ENCODE assay signal across 28 cellular contexts in the genomic region with DNA sequence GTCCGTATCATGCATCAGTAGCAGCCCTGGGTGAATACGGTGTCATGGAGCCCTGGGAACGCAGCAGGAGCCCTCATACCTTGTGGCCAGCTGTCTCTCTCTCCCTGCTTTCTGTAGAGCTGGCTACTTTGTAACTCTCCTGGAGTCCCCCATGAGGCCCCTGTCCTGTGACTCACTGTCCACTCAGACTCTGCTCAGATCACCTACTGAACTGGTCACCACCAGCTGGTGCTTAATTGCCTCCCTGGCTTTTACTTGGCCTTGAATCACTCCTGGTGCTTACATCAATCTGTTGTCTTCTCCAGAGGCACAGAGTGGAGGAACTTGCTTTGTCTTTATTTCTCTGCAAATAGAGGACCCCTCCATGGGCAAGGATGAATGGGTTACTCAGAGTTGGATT.
DNase-seq lines count a peak whose midpoint lies in the region; ATAC-seq, FAIRE-seq and TF ChIP-seq lines count a peak whose summit lies in the region.
"Had no signal": no experiment of that assay in that cellular context is flagged by ENCODE, and none has a peak within 500 bp of the region (broad histone marks: within the 10 kb centered on the region; RNA-seq: fewer than 3 reads in every experiment).

No MANE protein-coding gene starts in this region.

- TF ChIP-seq CTCF in astrocyte (IDR thresholded peaks at IDR 0.05; ENCODE audit: insufficient read depth, low read depth, low read length) (no peak), ascending aorta (IDR thresholded peaks at IDR 0.05) (no peak)

- no peak overlapping the region for H3K27ac ChIP-seq in astrocyte (ENCODE audit: low read depth, low read length)
- no peak overlapping the region for H3K27ac ChIP-seq in ascending aorta
- H3K27ac ChIP-seq: 22Rv1, body of pancreas, gastroesophageal sphincter, lower lobe of right lung, spleen, thyroid gland had no signal

- H3K36me3 Mint-ChIP-seq in astrocyte (ENCODE audit: low read depth, unreplicated experiment) (no peaks in the 10 kb centered on the region), T-cell (no peaks in the 10 kb centered on the region)
- H3K36me3 Mint-ChIP-seq: activated naive CD8-positive, alpha-beta T cell had no signal

- ATAC-seq in T-cell (replicated peaks in 1 of 4), result no peak
- ATAC-seq: activated T-helper 17 cell treated with anti-CD3 and anti-CD28 coated beads, Interleukin-2, amount 50 U/mL, for 72 hours; body of pancreas; gastroesophageal sphincter; HCT116; lower lobe of right lung; T-helper 17 cell had no signal

- H3K27me3 Mint-ChIP-seq in astrocyte (ENCODE audit: low read depth, unreplicated experiment) (peaks cover 10% of the 10 kb centered on the region), T-cell (peaks cover 0 to 8% of the 10 kb centered on the region in 2 donors)
- H3K27me3 Mint-ChIP-seq: activated naive CD8-positive, alpha-beta T cell; activated T-helper 17 cell treated with anti-CD3 and anti-CD28 coated beads, Interleukin-2, amount 50 U/mL, for 72 hours had no signal

- H3K9me3 ChIP-seq in astrocyte (ENCODE audit: insufficient read depth, low read depth, low read length), result no peaks in the 10 kb centered on the region
- H3K9me3 ChIP-seq in ascending aorta, result no peaks in the 10 kb centered on the region
- H3K9me3 ChIP-seq: body of pancreas, gastroesophageal sphincter, lower lobe of right lung, spleen, thyroid gland had no signal

- CTCF ChIA-PET in T-cell (lab: Charles Lee), result no interaction called here

- POLR2A ChIA-PET in T-cell (lab: Charles Lee), result no interaction called here

- H3K79me2 ChIP-seq in astrocyte (ENCODE audit: insufficient read depth, low read length), result no peaks in the 10 kb centered on the region

- H3K27me3 ChIP-seq in astrocyte (ENCODE audit: insufficient read depth, low read length) (no peaks in the 10 kb centered on the region), ascending aorta (no peaks in the 10 kb centered on the region)
- H3K27me3 ChIP-seq: body of pancreas, thyroid gland had no signal

- peaks cover 4% of the 10 kb centered on the region for H3K4me1 Mint-ChIP-seq in astrocyte (ENCODE audit: low read depth, unreplicated experiment)
- H3K4me1 Mint-ChIP-seq in T-cell, result no peaks in the 10 kb centered on the region
- H3K4me1 Mint-ChIP-seq: activated CD4-positive, alpha-beta T cell treated with anti-CD3 and anti-CD28 coated beads, Interleukin-2, amount 10 ng/mL, durations not matched to agents 7 days and 5 days; activated T-helper 17 cell treated with anti-CD3 and anti-CD28 coated beads, Interleukin-2, amount 50 U/mL, for 72 hours; T-helper 17 cell had no signal

- H3K27ac Mint-ChIP-seq in astrocyte (ENCODE audit: unreplicated experiment) (no peak overlapping the region), T-cell (no peak overlapping the region)
- H3K27ac Mint-ChIP-seq: activated CD4-positive, alpha-beta T cell treated with anti-CD3 and anti-CD28 coated beads, Interleukin-2, amount 10 ng/mL, durations not matched to agents 7 days and 5 days; activated naive CD8-positive, alpha-beta T cell; activated T-helper 17 cell treated with anti-CD3 and anti-CD28 coated beads, Interleukin-2, amount 50 U/mL, for 72 hours; T-helper 17 cell had no signal

- H3K4me3 Mint-ChIP-seq in astrocyte (ENCODE audit: unreplicated experiment) (no peak overlapping the region), T-cell (no peak overlapping the region)
- H3K4me3 Mint-ChIP-seq: activated CD4-positive, alpha-beta T cell treated with anti-CD3 and anti-CD28 coated beads, Interleukin-2, amount 10 ng/mL, durations not matched to agents 7 days and 5 days; activated naive CD8-positive, alpha-beta T cell; activated T-helper 17 cell treated with anti-CD3 and anti-CD28 coated beads, Interleukin-2, amount 50 U/mL, for 72 hours; T-helper 17 cell had no signal

- H3K9ac ChIP-seq in astrocyte (ENCODE audit: low read length), result no peak overlapping the region

- FAIRE-seq in astrocyte (lab: Jason Lieb, UNC), result no peak
- FAIRE-seq: islet of Langerhans had no signal

- H3K36me3 ChIP-seq in astrocyte (ENCODE audit: insufficient read depth, low read length) (no peaks in the 10 kb centered on the region), ascending aorta (no peaks in the 10 kb centered on the region)
- H3K36me3 ChIP-seq: gastroesophageal sphincter, lower lobe of right lung, spleen, thyroid gland had no signal

- peaks cover 3% of the 10 kb centered on the region for H3K9me3 Mint-ChIP-seq in astrocyte (ENCODE audit: unreplicated experiment)
- H3K9me3 Mint-ChIP-seq in T-cell, result no peaks in the 10 kb centered on the region
- H3K9me3 Mint-ChIP-seq: activated CD4-positive, alpha-beta T cell treated with anti-CD3 and anti-CD28 coated beads, Interleukin-2, amount 10 ng/mL, durations not matched to agents 7 days and 5 days; activated T-helper 17 cell treated with anti-CD3 and anti-CD28 coated beads, Interleukin-2, amount 50 U/mL, for 72 hours had no signal

- H4K20me1 ChIP-seq in astrocyte (ENCODE audit: insufficient read depth, low read length), result no peaks in the 10 kb centered on the region

- no peak overlapping the region for H2AFZ ChIP-seq in astrocyte (ENCODE audit: low read depth, low read length)

- H3K4me2 ChIP-seq in astrocyte (ENCODE audit: low read length), result no peak overlapping the region

- H3K4me3 ChIP-seq in astrocyte (ENCODE audit: insufficient read depth, low read depth, low read length), result no peak overlapping the region
- no peak overlapping the region for H3K4me3 ChIP-seq in ascending aorta
- H3K4me3 ChIP-seq: body of pancreas, gastroesophageal sphincter, lower lobe of right lung, spleen, thyroid gland had no signal

- H3K4me1 ChIP-seq in astrocyte (ENCODE audit: insufficient read depth, low read length) (no peaks in the 10 kb centered on the region), ascending aorta (no peaks in the 10 kb centered on the region)
- H3K4me1 ChIP-seq: body of pancreas, gastroesophageal sphincter, thyroid gland had no signal

- peak; percentile 20 for DNase-seq in NCI-H2107 treated with DMSO at 0.1 percent for 48 hours (lab: John Stamatoyannopoulos, UW; ENCODE audit: unreplicated experiment)
- no peak for DNase-seq in NCI-H2107 (lab: John Stamatoyannopoulos, UW)
- DNase-seq in LHCN-M2 (ENCODE audit: low read depth), result peak; percentile 37
- peak; percentile 0 for DNase-seq in astrocyte (ENCODE audit: low read depth)
- peak; percentile 32 for DNase-seq in renal cortical epithelial cell (ENCODE audit: low read depth)
- DNase-seq in T-cell, result no peak
- no peak for DNase-seq in SW480 (ENCODE audit: low spot score)
- no peak for DNase-seq in ascending aorta (ENCODE audit: low spot score in 2 of 2)
- DNase-seq: activated CD4-positive, alpha-beta T cell treated with anti-CD3 and anti-CD28 coated beads, Interleukin-2, amount 10 ng/mL, durations not matched to agents 7 days and 5 days; body of pancreas; effector CD8-positive, alpha-beta T cell; KG1; lower lobe of right lung; NCI-H1694; NCI-H226; NCI-H774; SIG-M5; spleen; stimulated activated CD4-positive, alpha-beta T cell treated with anti-CD3 and anti-CD28 coated beads, Interleukin-4, amount 100 ng/mL, for 24 hours; stimulated activated naive CD4-positive, alpha-beta T cell treated with Interleukin-2 at 50 U/mL for 16 hours; T-helper 17 cell; thyroid gland had no signal

- intact Hi-C loops in ascending aorta (cut with DNase I), result no loop called here

Comparison
In these comparisons a context has a peak if more than half of its experiments do, and no peak if none do; other contexts are left out.
1. DNase-seq: peak in NCI-H2107 treated with DMSO at 0.1 percent for 48 hours (single experiment), LHCN-M2 (single experiment), astrocyte (single experiment) and renal cortical epithelial cell (single experiment); none in NCI-H2107 (single experiment), T-cell (0 of 34), SW480 (single experiment) and ascending aorta (0 of 2).